20 cellular contexts compared by ENCODE assay signal in genomic region chr2:45152691-45153090, GRCh38.
A peak's percentile ranks its signal among the peaks of the same experiment; 100 is the strongest.
DNase-seq lines count a peak whose midpoint lies in the region; TF ChIP-seq lines count a peak whose summit lies in the region.
"Had no signal": no experiment of that assay in that cellular context is flagged by ENCODE, and none has a peak within 500 bp of the region (broad histone marks: within the 10 kb centered on the region; RNA-seq: fewer than 3 reads in every experiment).

No MANE protein-coding gene starts in this region.

- no peaks in the 10 kb centered on the region for H4K20me1 ChIP-seq in BLaER1 treated with 17β-estradiol and CSF1 and Interleukin-3, amounts not matched to agents 10 nM and 100 nM

- no peak overlapping the region for H3K4me3 ChIP-seq in BLaER1 treated with 17β-estradiol and CSF1 and Interleukin-3, amounts not matched to agents 10 nM and 100 nM
- H3K4me3 ChIP-seq in SJCRH30 (peak overlapping the region; percentile 42), breast epithelium (no peak overlapping the region), esophagus squamous epithelium (no peak overlapping the region)
- H3K4me3 ChIP-seq: A549, GM12878 had no signal

- peaks cover 0 to 20% (median 10%) of the 10 kb centered on the region in 10 experiments; a peak in 8 of 20 replicates for H3K4me1 ChIP-seq in BLaER1 treated with 17β-estradiol and CSF1 and Interleukin-3, amounts not matched to agents 10 nM and 100 nM
- peaks cover 13% of the 10 kb centered on the region for H3K4me1 ChIP-seq in SJCRH30
- H3K4me1 ChIP-seq in breast epithelium: no peaks in the 10 kb centered on the region
- no peaks in the 10 kb centered on the region for H3K4me1 ChIP-seq in esophagus squamous epithelium
- H3K4me1 ChIP-seq: A549 had no signal

- TF ChIP-seq POLR2A in breast epithelium (IDR thresholded peaks at IDR 0.05): no peak
- TF ChIP-seq POLR2A in esophagus squamous epithelium (IDR thresholded peaks at IDR 0.05): no peak

- intact Hi-C loops in breast epithelium (cut with DNase I; ENCODE audit: low total_unique reads): no loop called here
- intact Hi-C loops in esophagus squamous epithelium (cut with DNase I): no loop called here

- TF ChIP-seq CTCF in breast epithelium (IDR thresholded peaks at IDR 0.05) (no peak), esophagus squamous epithelium (IDR thresholded peaks at IDR 0.05) (no peak)

- H3K9me3 ChIP-seq in BLaER1 treated with 17β-estradiol and CSF1 and Interleukin-3, amounts not matched to agents 10 nM and 100 nM (replicated peaks in 1 of 11): peaks cover 38 to 51% (median 41%) of the 10 kb centered on the region in 11 experiments
- H3K9me3 ChIP-seq in SJCRH30 (replicated peaks) (peaks cover 8% of the 10 kb centered on the region; the same call in 1 of the 2 replicates), breast epithelium (peaks cover 8 to 11% of the 10 kb centered on the region in 2 donors), esophagus squamous epithelium (peaks cover 0 to 13% (median 7%) of the 10 kb centered on the region in 3 donors)
- H3K9me3 ChIP-seq: BE2C had no signal

- peaks cover 0 to 7% (median 0%) of the 10 kb centered on the region in 11 experiments; a peak in 2 of 22 replicates for H3K36me3 ChIP-seq in BLaER1 treated with 17β-estradiol and CSF1 and Interleukin-3, amounts not matched to agents 10 nM and 100 nM
- no peaks in the 10 kb centered on the region for H3K36me3 ChIP-seq in SJCRH30
- H3K36me3 ChIP-seq in breast epithelium: no peaks in the 10 kb centered on the region
- H3K36me3 ChIP-seq in esophagus squamous epithelium: no peaks in the 10 kb centered on the region
- H3K36me3 ChIP-seq: BE2C had no signal

- H3K27me3 ChIP-seq in BLaER1 treated with 17β-estradiol and CSF1 and Interleukin-3, amounts not matched to agents 10 nM and 100 nM: no peaks in the 10 kb centered on the region
- H3K27me3 ChIP-seq in SJCRH30 (no peaks in the 10 kb centered on the region), breast epithelium (no peaks in the 10 kb centered on the region), esophagus squamous epithelium (peaks cover 0 to 10% (median 0%) of the 10 kb centered on the region in 4 donors)
- H3K27me3 ChIP-seq: BE2C had no signal

- H3K27ac ChIP-seq in BLaER1 treated with 17β-estradiol and CSF1 and Interleukin-3, amounts not matched to agents 10 nM and 100 nM: no peak overlapping the region
- peak overlapping the region; percentile 42 for H3K27ac ChIP-seq in SJCRH30
- H3K27ac ChIP-seq in breast epithelium: no peak overlapping the region
- no peak overlapping the region for H3K27ac ChIP-seq in esophagus squamous epithelium
- H3K27ac ChIP-seq: A549, C4-2B had no signal

- no peak overlapping the region for H3K9ac ChIP-seq in BLaER1 treated with 17β-estradiol and CSF1 and Interleukin-3, amounts not matched to agents 10 nM and 100 nM

- peak overlapping the region in 7 of 11 experiments; percentile 0 to 58 (median 39); a peak in 8 of 22 replicates for H3K4me2 ChIP-seq in BLaER1 treated with 17β-estradiol and CSF1 and Interleukin-3, amounts not matched to agents 10 nM and 100 nM
- H3K4me2 ChIP-seq: A549 had no signal

- WGBS in esophagus squamous epithelium, 2 donors: 39 to 81% methylated on average over 2 to 9 of the region's 9 CpGs

- DNase-seq in SJCRH30: peak; percentile 58 to 67
- DNase-seq in myocyte (ENCODE audit: low read depth): peak; percentile 60
- no peak for DNase-seq in breast epithelium (ENCODE audit: low spot score in 2 of 2)
- no peak for DNase-seq in SW 1271 (lab: John Stamatoyannopoulos, UW)
- DNase-seq in esophagus squamous epithelium (lab: John Stamatoyannopoulos, UW): no peak
- DNase-seq: 8988T; ACHN; AML-193; BE2C; CD4-positive, alpha-beta T cell; CD8-positive, alpha-beta memory T cell; DMS 273 treated with DMSO at 0.1 percent for 48 hours; DMS79; EL; GDM1; H9 had no signal

Comparison
In these comparisons a context has a peak if more than half of its experiments do, and no peak if none do; other contexts are left out.
1. DNase-seq: peak in SJCRH30 (2 of 2) and myocyte (single experiment); none in breast epithelium (0 of 2), SW 1271 (0 of 2) and esophagus squamous epithelium (single experiment).